In the genomic region with DNA sequence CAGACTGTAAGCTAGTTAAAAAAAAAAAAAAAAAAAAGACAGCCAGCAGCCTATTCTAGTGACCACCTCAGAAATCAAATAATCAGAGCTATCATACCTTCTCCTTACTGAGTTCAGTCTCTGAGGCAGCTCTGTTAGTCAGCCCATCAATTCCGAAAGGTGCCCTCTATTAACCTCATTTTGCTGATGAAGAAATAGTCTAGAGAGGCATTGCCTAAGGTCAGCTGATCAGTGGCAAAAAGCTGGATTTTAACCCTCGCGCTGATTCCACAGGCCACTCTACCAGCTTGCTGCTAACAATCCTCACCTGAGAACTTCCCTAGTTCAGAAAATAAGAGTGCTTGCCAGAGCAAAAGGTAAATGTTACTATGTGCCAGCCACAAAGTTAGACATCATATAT, we compare ENCODE assay signal across 19 cellular contexts.
"Had no signal": no experiment of that assay in that cellular context is flagged by ENCODE, and none has a peak within 500 bp of the region (broad histone marks: within the 10 kb centered on the region; RNA-seq: fewer than 3 reads in every experiment).

No MANE protein-coding gene starts in this region.

- DNase-seq: caudate nucleus; cerebellar nuclear complex; cortex of kidney; effector memory CD8-positive, alpha-beta T cell; kidney; mucosa of descending colon; naive B cell; spleen; stimulated activated CD4-positive, alpha-beta T cell treated with anti-CD3 and anti-CD28 coated beads, Interleukin-4, amount 100 ng/mL, for 4 hours; stimulated activated naive CD8-positive, alpha-beta T cell treated with anti-CD3 and anti-CD28 coated beads, Interleukin-15, Interleukin-2, amounts not matched to agents 100 U/mL and 50 U/mL, for 24 hours; substantia nigra; tibial artery; upper lobe of left lung had no signal

- H3K36me3 ChIP-seq: neural progenitor cell had no signal

- H3K4me1 ChIP-seq: upper lobe of left lung had no signal

- ATAC-seq: effector memory CD8-positive, alpha-beta T cell; mucosa of descending colon; natural killer cell treated with Interleukin-12 subunit alpha and Interleukin-12 subunit beta and Interleukin-15 and Interleukin-18, amount 100 ng/mL, for 72 hours; stimulated activated memory B cell treated with anti-CD40 and anti-IgM and Interleukin-4, amounts not matched to agents 10 μg/mL and 1 μg/mL and 100 μg/mL, for 72 hours; stimulated activated naive CD8-positive, alpha-beta T cell treated with anti-CD3 and anti-CD28 coated beads, Interleukin-15, Interleukin-2, amounts not matched to agents 100 U/mL and 50 U/mL, for 24 hours had no signal

- H3K4me3 ChIP-seq: mucosa of descending colon, neural progenitor cell, skin epidermis, spleen, testis, tibial artery, upper lobe of left lung had no signal

- H3K9me3 ChIP-seq: mucosa of descending colon, spleen, testis, tibial artery, upper lobe of left lung had no signal

- H3K27me3 ChIP-seq: neural progenitor cell, spleen, testis, tibial artery, upper lobe of left lung had no signal

- H3K27ac ChIP-seq: neural progenitor cell, parathyroid adenoma, skin epidermis, tibial artery, upper lobe of left lung had no signal
